Comparison of ENCODE assay signal across 12 cellular contexts in the genomic region with DNA sequence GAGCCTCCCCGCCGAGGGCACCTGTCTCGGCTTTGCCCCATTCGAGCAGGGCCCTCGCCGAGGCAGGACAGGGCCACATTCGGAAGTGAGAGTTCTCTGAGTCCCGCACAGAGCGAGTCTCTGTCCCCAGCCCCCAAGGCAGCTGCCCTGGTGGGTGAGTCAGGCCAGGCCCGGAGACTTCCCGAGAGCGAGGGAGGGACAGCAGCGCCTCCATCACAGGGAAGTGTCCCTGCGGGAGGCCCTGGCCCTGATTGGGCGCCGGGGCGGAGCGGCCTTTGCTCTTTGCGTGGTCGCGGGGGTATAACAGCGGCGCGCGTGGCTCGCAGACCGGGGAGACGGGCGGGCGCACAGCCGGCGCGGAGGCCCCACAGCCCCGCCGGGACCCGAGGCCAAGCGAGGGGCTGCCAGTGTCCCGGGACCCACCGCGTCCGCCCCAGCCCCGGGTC. TPM values are rescaled to one million over a fixed set of nuclear protein-coding genes. Genes with fewer than 3 reads are reported as not detected.
DNase-seq lines count a peak whose midpoint lies in the region; ATAC-seq and TF ChIP-seq lines count a peak whose summit lies in the region.
"Had no signal": no experiment of that assay in that cellular context is flagged by ENCODE, and none has a peak within 500 bp of the region (broad histone marks: within the 10 kb centered on the region; RNA-seq: fewer than 3 reads in every experiment).

Gene AIRE, plus strand, starts transcription at position 330 of the 446 bp plus-strand sequence. CDS start 131 bp downstream, outside the sequence.

- no peaks in the 10 kb centered on the region for H3K79me2 ChIP-seq in mammary epithelial cell (ENCODE audit: insufficient read depth, low read length)

- H3K9ac ChIP-seq in mammary epithelial cell (ENCODE audit: insufficient read depth, low read length), result no peak within 1 kb of the TSS

- DNase-seq in breast epithelium (ENCODE audit: low spot score in 2 of 2) (no peak), mammary epithelial cell (no peak), coronary artery (ENCODE audit: low spot score) (no peak), left kidney (ENCODE audit: low read depth, low spot score) (peak; percentile 63), UCSD-AML1 (lab: John Stamatoyannopoulos, UW; ENCODE audit: unreplicated experiment) (no peak)
- DNase-seq: activated CD8-positive, alpha-beta memory T cell treated with anti-CD3 and anti-CD28 coated beads, Interleukin-2, amount 50 U/mL, for 4 hours; NCI-H146; OCI-M1 had no signal

- H4K20me1 ChIP-seq in mammary epithelial cell (ENCODE audit: insufficient read depth, low read length), result no peaks in the 10 kb centered on the region

- BruUV-seq in mammary epithelial cell (replicated peaks; lab: Mats Ljungman, UMichigan), result no TSS peak

- no peak within 1 kb of the TSS for H3K4me2 ChIP-seq in mammary epithelial cell (ENCODE audit: insufficient read depth, low read depth, low read length)

- intact Hi-C loops in breast epithelium (cut with DNase I; ENCODE audit: low total_unique reads), result no loop called here
- intact Hi-C loops in mammary epithelial cell (cut with micrococcal nuclease), result no loop called here

- no peak within 1 kb of the TSS for H3K27ac ChIP-seq in breast epithelium
- no peak within 1 kb of the TSS for H3K27ac ChIP-seq in mammary epithelial cell (ENCODE audit: insufficient read depth, low read depth, low read length)
- H3K27ac ChIP-seq in coronary artery, result no peak within 1 kb of the TSS
- H3K27ac ChIP-seq in urinary bladder (ENCODE audit: low read depth), result no peak within 1 kb of the TSS

- dilution Hi-C loops in mammary epithelial cell (cut with HindIII; ENCODE audit: low sequenced_read_pairs), result no loop called here

- TF ChIP-seq CTCF in breast epithelium (IDR thresholded peaks at IDR 0.05) (no peak), mammary epithelial cell (conservative IDR thresholded peaks at IDR 0.05 in 1 of 2, IDR thresholded peaks at IDR 0.05 in 1 of 2; ENCODE audit: extremely low read depth in 1 of 2, insufficient read depth in 1 of 2, low read depth in 1 of 2, low read length in 2 of 2) (no peak), coronary artery (IDR thresholded peaks at IDR 0.05) (no peak)

- in situ Hi-C loops in mammary epithelial cell (cut with MboI; ENCODE audit: low sequenced_read_pairs in 2 of 2), result no loop called here

- H2AFZ ChIP-seq in mammary epithelial cell (ENCODE audit: low read depth, low read length), result no peak within 1 kb of the TSS

- H3K27me3 ChIP-seq in breast epithelium (peaks cover 2 to 27% of the 10 kb centered on the region in 2 donors), mammary epithelial cell (ENCODE audit: insufficient read depth, low read length) (peaks cover 3% of the 10 kb centered on the region)

- no peaks in the 10 kb centered on the region for H3K4me1 ChIP-seq in breast epithelium
- no peaks in the 10 kb centered on the region for H3K4me1 ChIP-seq in mammary epithelial cell (ENCODE audit: insufficient read depth, low read length)
- H3K4me1 ChIP-seq in urinary bladder (ENCODE audit: insufficient read depth), result no peaks in the 10 kb centered on the region

- H3K36me3 ChIP-seq in breast epithelium (no peaks in the 10 kb centered on the region), mammary epithelial cell (ENCODE audit: insufficient read depth, low read length) (no peaks in the 10 kb centered on the region), urinary bladder (ENCODE audit: insufficient read depth) (no peaks in the 10 kb centered on the region)

- no peaks in the 10 kb centered on the region for H3K9me3 ChIP-seq in breast epithelium
- H3K9me3 ChIP-seq in mammary epithelial cell (replicated peaks; ENCODE audit: insufficient read depth, low read length), result no peaks in the 10 kb centered on the region

- CTCF ChIA-PET in mammary epithelial cell (lab: Charles Lee; ENCODE audit: low non-redundant PET), result no interaction called here

- TF ChIP-seq POLR2A in breast epithelium (IDR thresholded peaks at IDR 0.05), result no peak

- H3K4me3 ChIP-seq in breast epithelium, result peak within 1 kb of the TSS in 2 of 3 donors; percentile 32 to 57
- no peak within 1 kb of the TSS for H3K4me3 ChIP-seq in mammary epithelial cell (replicated peaks in 1 of 3; ENCODE audit: insufficient read depth in 1 of 3, low read depth in 2 of 3, low read length in 3 of 3)
- H3K4me3 ChIP-seq in coronary artery, result peak within 1 kb of the TSS; percentile 56
- H3K4me3 ChIP-seq in urinary bladder (ENCODE audit: low read depth, low read length), result peak within 1 kb of the TSS; percentile 5

- ATAC-seq in HG03565 (IDR thresholded peaks at IDR 0.05; ENCODE audit: unreplicated experiment) (no peak), HG02852 (IDR thresholded peaks at IDR 0.05; ENCODE audit: unreplicated experiment) (no peak)

- WGBS in mammary epithelial cell (ENCODE audit: low coverage, missing lambda C conversion rate), result 28% methylated on average over 10 of the region's 42 CpGs
- 13% methylated on average over 42 of the region's 42 CpGs for WGBS in urinary bladder

RNA-seq across cellular contexts. Expression of gene AIRE, which starts in this region (rescaled TPM):
- total RNA-seq in breast epithelium (not detected), mammary epithelial cell (not detected), urinary bladder (0.11 TPM)
- polyA plus RNA-seq in mammary epithelial cell (not detected), urinary bladder (0.03 TPM)
- polyA minus RNA-seq in mammary epithelial cell, result not detected
- total RNA-seq: HT-29 had no signal

Comparison
In these comparisons a context has a peak if more than half of its experiments do, and no peak if none do; other contexts are left out.
1. H3K4me3 ChIP-seq: peak in breast epithelium (2 of 3), coronary artery (single experiment) and urinary bladder (single experiment); none in mammary epithelial cell (0 of 3).